In the genomic region with DNA sequence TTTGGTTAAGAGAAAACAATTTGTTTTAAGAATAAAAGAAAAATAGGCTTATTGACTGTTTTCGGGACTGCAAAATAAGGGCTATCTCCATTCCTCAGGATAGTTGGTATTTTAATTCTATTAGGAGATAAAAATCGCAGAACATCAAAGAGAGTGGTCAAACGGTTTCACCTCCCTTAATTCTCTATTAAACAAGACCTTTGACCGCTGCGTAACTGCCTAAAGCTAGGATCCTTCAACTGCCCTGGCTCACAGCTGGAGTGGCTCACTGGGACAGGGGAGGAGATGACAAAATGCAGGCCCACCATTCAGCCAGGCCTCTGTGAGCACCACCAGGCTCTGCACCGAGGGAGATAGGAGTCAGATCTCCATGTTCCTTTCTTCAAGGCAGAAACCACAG, we compare ENCODE assay signal across 16 cellular contexts.
A peak's percentile ranks its signal among the peaks of the same experiment; 100 is the strongest.
DNase-seq lines count a peak whose midpoint lies in the region; ATAC-seq and TF ChIP-seq lines count a peak whose summit lies in the region.
"Had no signal": no experiment of that assay in that cellular context is flagged by ENCODE, and none has a peak within 500 bp of the region (broad histone marks: within the 10 kb centered on the region; RNA-seq: fewer than 3 reads in every experiment).

No MANE protein-coding gene starts in this region.

- H3K36me3 ChIP-seq in trophoblast cell (ENCODE audit: control insufficient read depth in 1 of 2, insufficient read depth in 2 of 2, low read length in 2 of 2): no peaks in the 10 kb centered on the region
- H3K36me3 ChIP-seq: BLaER1, SJCRH30 had no signal

- DNase-seq in ELF-1 (ENCODE audit: low read depth, low spot score): peak; percentile 88
- peak; percentile 81 for DNase-seq in SK-N-DZ (ENCODE audit: low spot score)
- peak; percentile 78 for DNase-seq in left kidney (ENCODE audit: low read depth, low spot score)
- DNase-seq in trophoblast cell: no peak
- DNase-seq in kidney glomerular epithelial cell (lab: John Stamatoyannopoulos, UW): no peak
- DNase-seq in lower leg skin (ENCODE audit: low spot score in 2 of 2): no peak
- DNase-seq: CD4-positive, alpha-beta memory T cell; H7; NCI-H1092 treated with DMSO at 0.1 percent for 48 hours; NCI-H146; NCI-H2081 treated with DMSO at 0.1 percent for 48 hours; SJCRH30 had no signal

- H3K4ac ChIP-seq in trophoblast cell (ENCODE audit: low read depth, low read length): no peak overlapping the region

- H2AK5ac ChIP-seq in trophoblast cell (ENCODE audit: low read length): no peak overlapping the region

- H3K18ac ChIP-seq in trophoblast cell (ENCODE audit: low read length): no peak overlapping the region

- H3K79me2 ChIP-seq in trophoblast cell (ENCODE audit: control insufficient read depth, insufficient read depth, low read length, poor library complexity): no peaks in the 10 kb centered on the region

- H3K4me2 ChIP-seq in trophoblast cell (ENCODE audit: low read length): no peak overlapping the region
- H3K4me2 ChIP-seq: A549, BLaER1 had no signal

- peaks cover 0 to 7% of the 10 kb centered on the region in 2 experiments for H3K4me1 ChIP-seq in trophoblast cell (ENCODE audit: control insufficient read depth in 1 of 2, insufficient read depth in 2 of 2, low read length in 2 of 2)
- H3K4me1 ChIP-seq: A549, SJCRH30 had no signal

- no peaks in the 10 kb centered on the region for H3K9me3 ChIP-seq in trophoblast cell (ENCODE audit: insufficient read depth, low read depth, low read length)
- H3K9me3 ChIP-seq: BLaER1, SJCRH30 had no signal

- H2BK12ac ChIP-seq in trophoblast cell (ENCODE audit: low read length): no peak overlapping the region

- H3K27me3 ChIP-seq in trophoblast cell (ENCODE audit: insufficient read depth, low read length): no peaks in the 10 kb centered on the region
- H3K27me3 ChIP-seq: BLaER1, SJCRH30 had no signal

- no peak overlapping the region for H4K91ac ChIP-seq in trophoblast cell (ENCODE audit: low read depth, low read length)

- no peak overlapping the region for H4K8ac ChIP-seq in trophoblast cell (ENCODE audit: low read depth, low read length)

- no peak for TF ChIP-seq POLR2A in lower leg skin (IDR thresholded peaks at IDR 0.05)

- no peak overlapping the region for H2BK120ac ChIP-seq in trophoblast cell (ENCODE audit: insufficient read depth, low read length, poor library complexity)

- peak overlapping the region; percentile 92 for H3K27ac ChIP-seq in trophoblast cell (ENCODE audit: low read depth, low read length)
- H3K27ac ChIP-seq: A549, BLaER1, SJCRH30 had no signal

- H4K12ac ChIP-seq in trophoblast cell (ENCODE audit: low read depth, low read length): no peak overlapping the region

- H3K23ac ChIP-seq in trophoblast cell (ENCODE audit: low read length): no peak overlapping the region

- WGBS in trophoblast cell (ENCODE audit: extremely low coverage, insufficient coverage, insufficient read length): no CpG with 5 or more reads among the region's 6 CpGs
- 77 to 84% methylated on average over 6 of the region's 6 CpGs for WGBS in lower leg skin, 2 donors

- H2BK5ac ChIP-seq in trophoblast cell (ENCODE audit: low read depth, low read length, poor library complexity): no peak overlapping the region

- no peak overlapping the region for H3K14ac ChIP-seq in trophoblast cell (ENCODE audit: low read length)

- intact Hi-C loops in lower leg skin (cut with DNase I; ENCODE audit: low total_unique reads): no loop called here

- no peak overlapping the region for H3K4me3 ChIP-seq in trophoblast cell (ENCODE audit: low read depth, low read length)
- no peak overlapping the region for H3K4me3 ChIP-seq in lower leg skin (ENCODE audit: low read depth, poor library complexity, severe bottlenecking)
- H3K4me3 ChIP-seq: A549, BLaER1, SJCRH30 had no signal

- no peak overlapping the region for H2AFZ ChIP-seq in trophoblast cell (ENCODE audit: insufficient read depth, low read length, poor library complexity)

- no peak overlapping the region for H3K9ac ChIP-seq in trophoblast cell (ENCODE audit: low read length)
- H3K9ac ChIP-seq: BLaER1 had no signal

- TF ChIP-seq CTCF in lower leg skin (IDR thresholded peaks at IDR 0.05): no peak

- H3K79me1 ChIP-seq in trophoblast cell (ENCODE audit: low read length): peaks cover 7% of the 10 kb centered on the region

- ATAC-seq in HG03354 (IDR thresholded peaks at IDR 0.05; ENCODE audit: poor library complexity, severe bottlenecking, unreplicated experiment): no peak
- ATAC-seq: A549, Panc1 had no signal

Comparison
In these comparisons a context has a peak if more than half of its experiments do, and no peak if none do; other contexts are left out.
1. DNase-seq: peak in ELF-1 (single experiment), SK-N-DZ (single experiment) and left kidney (single experiment); none in trophoblast cell (0 of 2), kidney glomerular epithelial cell (single experiment) and lower leg skin (0 of 2).